In genomic region chr14:71103662-71104484, GRCh38 we compare ENCODE assay signal across 8 cellular contexts.
A peak's percentile ranks its signal among the peaks of the same experiment; 100 is the strongest.
DNase-seq lines count a peak whose midpoint lies in the region; ATAC-seq and TF ChIP-seq lines count a peak whose summit lies in the region.

No MANE protein-coding gene starts in this region.

- H3K27ac ChIP-seq in C4-2B, result no peak overlapping the region
- H3K27ac ChIP-seq in GM23248, result no peak overlapping the region
- H3K27ac ChIP-seq in adrenal gland, result peak overlapping the region in 1 of 5 donors; percentile 0
- H3K27ac ChIP-seq in right atrium auricular region, result no peak overlapping the region

- no peak overlapping the region for H2AFZ ChIP-seq in GM23248

- in situ Hi-C loops in GM23248 (cut with MboI), result loop anchor here (25.0 kb wide), 1 partner anchor 758 kb away; no protein-coding TSS in a partner anchor

- intact Hi-C loops in adrenal gland (cut with DNase I), result no loop called here

- no peaks in the 10 kb centered on the region for H3K9me2 ChIP-seq in GM23248 (ENCODE audit: insufficient read depth)

- ATAC-seq in stimulated activated effector memory CD8-positive, alpha-beta T cell treated with anti-CD3 and anti-CD28 coated beads, Interleukin-12 subunit alpha, Interleukin-12 subunit beta, amount 100 ng/mL, for 72 hours, result peak; percentile 53
- no peak for ATAC-seq in HG02588 (IDR thresholded peaks at IDR 0.05; ENCODE audit: unreplicated experiment)

- peaks cover 27% of the 10 kb centered on the region for H3K79me2 ChIP-seq in GM23248 (ENCODE audit: insufficient read depth)

- H3K4me1 ChIP-seq in GM23248 (ENCODE audit: insufficient read depth) (no peaks in the 10 kb centered on the region), adrenal gland (replicated peaks in 1 of 2) (no peaks in the 10 kb centered on the region), right atrium auricular region (no peaks in the 10 kb centered on the region)

- no peaks in the 10 kb centered on the region for H4K20me1 ChIP-seq in GM23248 (ENCODE audit: insufficient read depth)

- no peak overlapping the region for H3K9ac ChIP-seq in GM23248

- DNase-seq in GM23248 (peak; percentile 74), NCI-H2227 treated with DMSO at 0.1 percent for 48 hours (lab: John Stamatoyannopoulos, UW) (peak; percentile 60), adrenal gland (peak in 2 of 7 donors; percentile 23 to 28), right atrium auricular region (ENCODE audit: low spot score) (no peak), cortex of kidney (lab: John Stamatoyannopoulos, UW) (no peak)
- DNase-seq in stimulated activated effector memory CD8-positive, alpha-beta T cell treated with anti-CD3 and anti-CD28 coated beads, Interleukin-12 subunit alpha, Interleukin-12 subunit beta, amount 100 ng/mL, for 72 hours (ENCODE audit: low spot score in 2 of 2), result no peak

- H3K4me2 ChIP-seq in GM23248 (ENCODE audit: unreplicated experiment), result no peak overlapping the region

- TF ChIP-seq POLR2A in adrenal gland (IDR thresholded peaks at IDR 0.05), result no peak

- TF ChIP-seq CTCF in C4-2B (conservative IDR thresholded peaks at IDR 0.05) (peak; percentile 94), adrenal gland (IDR thresholded peaks at IDR 0.05) (peak; percentile 71 to 87 (median 76)), right atrium auricular region (IDR thresholded peaks at IDR 0.05) (peak; percentile 52 to 77)

- no peaks in the 10 kb centered on the region for H3K27me3 ChIP-seq in GM23248 (replicated peaks; ENCODE audit: insufficient read depth)
- H3K27me3 ChIP-seq in adrenal gland, result no peaks in the 10 kb centered on the region
- no peaks in the 10 kb centered on the region for H3K27me3 ChIP-seq in right atrium auricular region

- H3K27ac Mint-ChIP-seq in stimulated activated effector memory CD8-positive, alpha-beta T cell treated with anti-CD3 and anti-CD28 coated beads, Interleukin-12 subunit alpha, Interleukin-12 subunit beta, amount 100 ng/mL, for 72 hours, result no peak overlapping the region

- H3K4me1 Mint-ChIP-seq in stimulated activated effector memory CD8-positive, alpha-beta T cell treated with anti-CD3 and anti-CD28 coated beads, Interleukin-12 subunit alpha, Interleukin-12 subunit beta, amount 100 ng/mL, for 72 hours, result peaks cover 12% of the 10 kb centered on the region

- peaks cover 17% of the 10 kb centered on the region for H3F3A ChIP-seq in GM23248 (ENCODE audit: insufficient read depth)

- H3K4me3 Mint-ChIP-seq in stimulated activated effector memory CD8-positive, alpha-beta T cell treated with anti-CD3 and anti-CD28 coated beads, Interleukin-12 subunit alpha, Interleukin-12 subunit beta, amount 100 ng/mL, for 72 hours, result no peak overlapping the region

- H3K9me3 ChIP-seq in GM23248 (ENCODE audit: low read depth), result no peaks in the 10 kb centered on the region
- H3K9me3 ChIP-seq in adrenal gland (replicated peaks in 1 of 3), result no peaks in the 10 kb centered on the region
- no peaks in the 10 kb centered on the region for H3K9me3 ChIP-seq in right atrium auricular region

- WGBS in GM23248 (ENCODE audit: low coverage in 1 of 2, low lambda C conversion rate in 2 of 2, missing lambda C conversion rate in 2 of 2), 2 experiments, result 60 to 62% methylated on average over 3 of the region's 3 CpGs
- 51 to 62% (median 59%) methylated on average over 3 of the region's 3 CpGs for WGBS in adrenal gland, 4 donors

- H3K36me3 ChIP-seq in GM23248 (ENCODE audit: low read depth) (peaks cover 44% of the 10 kb centered on the region), adrenal gland (replicated peaks in 1 of 2) (peaks cover 0 to 56% of the 10 kb centered on the region in 2 donors), right atrium auricular region (peaks cover 37% of the 10 kb centered on the region)

- peaks cover 77% of the 10 kb centered on the region for H3K36me3 Mint-ChIP-seq in stimulated activated effector memory CD8-positive, alpha-beta T cell treated with anti-CD3 and anti-CD28 coated beads, Interleukin-12 subunit alpha, Interleukin-12 subunit beta, amount 100 ng/mL, for 72 hours

- H3K4me3 ChIP-seq in GM23248 (no peak overlapping the region), adrenal gland (no peak overlapping the region), right atrium auricular region (no peak overlapping the region)

- no peaks in the 10 kb centered on the region for H3K9me3 Mint-ChIP-seq in stimulated activated effector memory CD8-positive, alpha-beta T cell treated with anti-CD3 and anti-CD28 coated beads, Interleukin-12 subunit alpha, Interleukin-12 subunit beta, amount 100 ng/mL, for 72 hours

Comparison
In these comparisons a context has a peak if more than half of its experiments do, and no peak if none do; other contexts are left out.
1. DNase-seq: peak in GM23248 (single experiment) and NCI-H2227 treated with DMSO at 0.1 percent for 48 hours (single experiment); none in right atrium auricular region (single experiment), stimulated activated effector memory CD8-positive, alpha-beta T cell treated with anti-CD3 and anti-CD28 coated beads, Interleukin-12 subunit alpha, Interleukin-12 subunit beta, amount 100 ng/mL, for 72 hours (0 of 2) and cortex of kidney (single experiment).
2. Peak in every context shown above with its lines, with median percentiles within 50 percentile points of each other: CTCF ChIP-seq.